16 cellular contexts compared by ENCODE assay signal in the genomic region with DNA sequence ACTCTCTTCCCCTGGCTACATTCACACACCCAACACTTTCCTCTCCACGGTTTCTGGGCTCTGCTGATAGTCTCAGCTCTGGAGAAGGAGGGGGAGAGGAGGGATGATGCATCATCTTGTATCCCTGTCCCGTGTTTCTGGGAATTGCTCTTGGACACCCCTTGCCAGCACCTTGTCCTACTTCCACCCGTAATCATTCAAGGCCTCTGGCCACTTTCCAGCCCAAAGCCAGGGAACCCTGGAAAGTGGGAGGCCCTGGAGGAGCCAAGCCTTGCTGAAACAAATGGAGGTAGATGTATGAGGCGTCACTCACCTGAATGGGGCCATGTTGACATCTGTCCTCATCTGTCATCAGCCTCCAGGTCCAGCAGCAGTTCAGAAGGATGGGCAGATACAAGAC. TPM values are rescaled to one million over a fixed set of nuclear protein-coding genes. Genes with fewer than 3 reads are reported as not detected.
DNase-seq lines count a peak whose midpoint lies in the region; ATAC-seq and TF ChIP-seq lines count a peak whose summit lies in the region.
"Had no signal": no experiment of that assay in that cellular context is flagged by ENCODE, and none has a peak within 500 bp of the region (broad histone marks: within the 10 kb centered on the region; RNA-seq: fewer than 3 reads in every experiment).

No MANE protein-coding gene starts in this region.

- intact Hi-C loops in activated CD4-positive, alpha-beta T cell treated with anti-CD3 and anti-CD28 coated beads for 36 hours (cut with DNase I, micrococcal nuclease) = loop anchor here in 1 of 2 experiments (5.0 kb wide), 1 partner anchor 42 kb away; no protein-coding TSS in a partner anchor

- no peak for TF ChIP-seq CTCF in glutamatergic neuron (IDR thresholded peaks at IDR 0.05; ENCODE audit: partially characterized antibody, unreplicated experiment)

- no peaks in the 10 kb centered on the region for H3K9me3 Mint-ChIP-seq in activated CD4-positive, alpha-beta T cell treated with anti-CD3 and anti-CD28 coated beads for 36 hours (ENCODE audit: low read depth)
- H3K9me3 Mint-ChIP-seq in activated CD8-positive, alpha-beta T cell treated with anti-CD3 and anti-CD28 coated beads, Interleukin-2, amount 10 ng/mL, durations not matched to agents 7 days and 5 days (ENCODE audit: insufficient read depth) = no peaks in the 10 kb centered on the region
- H3K9me3 Mint-ChIP-seq in glutamatergic neuron (ENCODE audit: unreplicated experiment) = peaks cover 21% of the 10 kb centered on the region
- H3K9me3 Mint-ChIP-seq in stimulated activated memory B cell treated with anti-CD40 and anti-IgM and Interleukin-4, amounts not matched to agents 10 μg/mL and 1 μg/mL and 100 μg/mL, for 72 hours = no peaks in the 10 kb centered on the region

- no peak for DNase-seq in activated CD4-positive, alpha-beta T cell treated with anti-CD3 and anti-CD28 coated beads for 36 hours
- DNase-seq in activated CD4-positive, alpha-beta T cell treated with anti-CD3 and anti-CD28 coated beads, Interleukin-2, amount 50 U/mL, for 48 hours = no peak
- DNase-seq in activated CD8-positive, alpha-beta T cell treated with anti-CD3 and anti-CD28 coated beads, Interleukin-2, amount 10 ng/mL, durations not matched to agents 7 days and 5 days = no peak
- DNase-seq in glutamatergic neuron (no peak), NCI-H1105 (lab: John Stamatoyannopoulos, UW) (no peak)
- DNase-seq in NK-92 treated with Interleukin-12 subunit alpha and Interleukin-12 subunit beta, amount 100 ng/mL, for 24 hours (lab: John Stamatoyannopoulos, UW) = no peak
- DNase-seq: 8988T; activated naive CD4-positive, alpha-beta T cell treated with anti-CD3 and anti-CD28 coated beads, Interleukin-2, amount 50 U/mL, for 16 hours; DMS79 treated with DMSO at 0.1 percent for 48 hours; NCI-H2171; nucleus accumbens; RPMI8226; stimulated activated CD4-positive, alpha-beta T cell treated with anti-CD3 and anti-CD28 coated beads, Interleukin-4, amount 100 ng/mL, for 4 hours; thyroid gland had no signal

- no peak for ATAC-seq in activated CD4-positive, alpha-beta T cell treated with anti-CD3 and anti-CD28 coated beads for 36 hours
- ATAC-seq in activated CD8-positive, alpha-beta T cell treated with anti-CD3 and anti-CD28 coated beads, Interleukin-2, amount 10 ng/mL, durations not matched to agents 7 days and 5 days = no peak
- no peak for ATAC-seq in stimulated activated memory B cell treated with anti-CD40 and anti-IgM and Interleukin-4, amounts not matched to agents 10 μg/mL and 1 μg/mL and 100 μg/mL, for 72 hours
- ATAC-seq in GM19328 (IDR thresholded peaks at IDR 0.05; ENCODE audit: unreplicated experiment) = no peak

- no peak overlapping the region for H3K4me3 Mint-ChIP-seq in activated CD4-positive, alpha-beta T cell treated with anti-CD3 and anti-CD28 coated beads for 36 hours
- H3K4me3 Mint-ChIP-seq in activated CD8-positive, alpha-beta T cell treated with anti-CD3 and anti-CD28 coated beads, Interleukin-2, amount 10 ng/mL, durations not matched to agents 7 days and 5 days = peak overlapping the region; percentile 10
- H3K4me3 Mint-ChIP-seq in glutamatergic neuron (ENCODE audit: unreplicated experiment) = peak overlapping the region; percentile 88
- H3K4me3 Mint-ChIP-seq in stimulated activated memory B cell treated with anti-CD40 and anti-IgM and Interleukin-4, amounts not matched to agents 10 μg/mL and 1 μg/mL and 100 μg/mL, for 72 hours = no peak overlapping the region

- no peaks in the 10 kb centered on the region for H3K27me3 Mint-ChIP-seq in activated CD4-positive, alpha-beta T cell treated with anti-CD3 and anti-CD28 coated beads for 36 hours
- H3K27me3 Mint-ChIP-seq in activated CD8-positive, alpha-beta T cell treated with anti-CD3 and anti-CD28 coated beads, Interleukin-2, amount 10 ng/mL, durations not matched to agents 7 days and 5 days (ENCODE audit: low read depth) = no peaks in the 10 kb centered on the region
- H3K27me3 Mint-ChIP-seq in glutamatergic neuron (ENCODE audit: unreplicated experiment) = peaks cover 15% of the 10 kb centered on the region
- no peaks in the 10 kb centered on the region for H3K27me3 Mint-ChIP-seq in stimulated activated memory B cell treated with anti-CD40 and anti-IgM and Interleukin-4, amounts not matched to agents 10 μg/mL and 1 μg/mL and 100 μg/mL, for 72 hours

- POLR2A ChIA-PET in activated CD4-positive, alpha-beta T cell treated with anti-CD3 and anti-CD28 coated beads for 36 hours (lab: Charles Lee) = interaction anchor here (0.5 kb wide), 1 partner anchor 215 kb away, joined by 3 read pairs; no protein-coding TSS in a partner anchor
- POLR2A ChIA-PET in activated CD8-positive, alpha-beta T cell treated with anti-CD3 and anti-CD28 coated beads, Interleukin-2, amount 10 ng/mL, durations not matched to agents 7 days and 5 days (lab: Charles Lee) = interaction anchor here (0.5 to 5.9 kb wide), 3 partner anchors 8 to 267 kb away, joined by 3 to 44 read pairs (median 4); a partner anchor contains a TSS

- CTCF ChIA-PET in activated CD4-positive, alpha-beta T cell treated with anti-CD3 and anti-CD28 coated beads for 36 hours (lab: Charles Lee) = interaction anchor here (1.4 kb wide), 1 partner anchor 8 kb away, joined by 5 read pairs; no protein-coding TSS in a partner anchor
- CTCF ChIA-PET in activated CD8-positive, alpha-beta T cell treated with anti-CD3 and anti-CD28 coated beads, Interleukin-2, amount 10 ng/mL, durations not matched to agents 7 days and 5 days (lab: Charles Lee) = interaction anchor here (1.7 to 2.5 kb wide), 2 partner anchors 12 to 33 kb away, joined by 9 to 10 read pairs; no protein-coding TSS in a partner anchor

- peaks cover 39% of the 10 kb centered on the region for H3K4me1 Mint-ChIP-seq in activated CD4-positive, alpha-beta T cell treated with anti-CD3 and anti-CD28 coated beads for 36 hours
- H3K4me1 Mint-ChIP-seq in activated CD8-positive, alpha-beta T cell treated with anti-CD3 and anti-CD28 coated beads, Interleukin-2, amount 10 ng/mL, durations not matched to agents 7 days and 5 days (ENCODE audit: low read depth) = peaks cover 76% of the 10 kb centered on the region
- peaks cover 24% of the 10 kb centered on the region for H3K4me1 Mint-ChIP-seq in glutamatergic neuron (ENCODE audit: low read depth, unreplicated experiment)
- H3K4me1 Mint-ChIP-seq in stimulated activated memory B cell treated with anti-CD40 and anti-IgM and Interleukin-4, amounts not matched to agents 10 μg/mL and 1 μg/mL and 100 μg/mL, for 72 hours = peaks cover 78% of the 10 kb centered on the region

- H3K27ac Mint-ChIP-seq in activated CD4-positive, alpha-beta T cell treated with anti-CD3 and anti-CD28 coated beads for 36 hours = peak overlapping the region; percentile 5
- peak overlapping the region; percentile 59 for H3K27ac Mint-ChIP-seq in activated CD8-positive, alpha-beta T cell treated with anti-CD3 and anti-CD28 coated beads, Interleukin-2, amount 10 ng/mL, durations not matched to agents 7 days and 5 days
- peak overlapping the region; percentile 76 for H3K27ac Mint-ChIP-seq in glutamatergic neuron (ENCODE audit: unreplicated experiment)
- peak overlapping the region; percentile 98 for H3K27ac Mint-ChIP-seq in stimulated activated memory B cell treated with anti-CD40 and anti-IgM and Interleukin-4, amounts not matched to agents 10 μg/mL and 1 μg/mL and 100 μg/mL, for 72 hours

- H3K36me3 Mint-ChIP-seq in activated CD4-positive, alpha-beta T cell treated with anti-CD3 and anti-CD28 coated beads for 36 hours (ENCODE audit: low read depth) = peaks cover 36% of the 10 kb centered on the region
- H3K36me3 Mint-ChIP-seq in activated CD8-positive, alpha-beta T cell treated with anti-CD3 and anti-CD28 coated beads, Interleukin-2, amount 10 ng/mL, durations not matched to agents 7 days and 5 days (ENCODE audit: low read depth) = peaks cover 83% of the 10 kb centered on the region
- peaks cover 21% of the 10 kb centered on the region for H3K36me3 Mint-ChIP-seq in glutamatergic neuron (ENCODE audit: unreplicated experiment)
- peaks cover 71% of the 10 kb centered on the region for H3K36me3 Mint-ChIP-seq in stimulated activated memory B cell treated with anti-CD40 and anti-IgM and Interleukin-4, amounts not matched to agents 10 μg/mL and 1 μg/mL and 100 μg/mL, for 72 hours

RNA-seq across cellular contexts. Expression of a gene that starts 4.4 kb away (rescaled TPM):
- total RNA-seq in activated CD4-positive, alpha-beta T cell treated with anti-CD3 and anti-CD28 coated beads for 36 hours = 10 to 100 TPM; 13.2 TPM
- total RNA-seq in activated CD8-positive, alpha-beta T cell treated with anti-CD3 and anti-CD28 coated beads, Interleukin-2, amount 10 ng/mL, durations not matched to agents 7 days and 5 days = 100 to 1,000 TPM; 138 to 154 TPM
- total RNA-seq in glutamatergic neuron (ENCODE audit: unreplicated experiment) = 142 TPM

Comparison
In these comparisons a context has a peak if more than half of its experiments do, and no peak if none do; other contexts are left out.
1. H3K27ac Mint-ChIP-seq: peak in every context shown above with its lines; median percentile 98 in stimulated activated memory B cell treated with anti-CD40 and anti-IgM and Interleukin-4, amounts not matched to agents 10 μg/mL and 1 μg/mL and 100 μg/mL, for 72 hours; 76 in glutamatergic neuron; 59 in activated CD8-positive, alpha-beta T cell treated with anti-CD3 and anti-CD28 coated beads, Interleukin-2, amount 10 ng/mL, durations not matched to agents 7 days and 5 days; 5 in activated CD4-positive, alpha-beta T cell treated with anti-CD3 and anti-CD28 coated beads for 36 hours.
2. H3K4me3 Mint-ChIP-seq: peak in activated CD8-positive, alpha-beta T cell treated with anti-CD3 and anti-CD28 coated beads, Interleukin-2, amount 10 ng/mL, durations not matched to agents 7 days and 5 days (single experiment) and glutamatergic neuron (single experiment); none in activated CD4-positive, alpha-beta T cell treated with anti-CD3 and anti-CD28 coated beads for 36 hours (single experiment) and stimulated activated memory B cell treated with anti-CD40 and anti-IgM and Interleukin-4, amounts not matched to agents 10 μg/mL and 1 μg/mL and 100 μg/mL, for 72 hours (single experiment).
3. RNA of a gene that starts 4.4 kb away (total RNA-seq): 138 to 154 TPM in activated CD8-positive, alpha-beta T cell treated with anti-CD3 and anti-CD28 coated beads, Interleukin-2, amount 10 ng/mL, durations not matched to agents 7 days and 5 days and 142 TPM in glutamatergic neuron (single experiment); 13.2 TPM in activated CD4-positive, alpha-beta T cell treated with anti-CD3 and anti-CD28 coated beads for 36 hours; every median in the first group is over 4 times any median in the second.